Comparison of ENCODE assay signal across 35 cellular contexts in the genomic region with DNA sequence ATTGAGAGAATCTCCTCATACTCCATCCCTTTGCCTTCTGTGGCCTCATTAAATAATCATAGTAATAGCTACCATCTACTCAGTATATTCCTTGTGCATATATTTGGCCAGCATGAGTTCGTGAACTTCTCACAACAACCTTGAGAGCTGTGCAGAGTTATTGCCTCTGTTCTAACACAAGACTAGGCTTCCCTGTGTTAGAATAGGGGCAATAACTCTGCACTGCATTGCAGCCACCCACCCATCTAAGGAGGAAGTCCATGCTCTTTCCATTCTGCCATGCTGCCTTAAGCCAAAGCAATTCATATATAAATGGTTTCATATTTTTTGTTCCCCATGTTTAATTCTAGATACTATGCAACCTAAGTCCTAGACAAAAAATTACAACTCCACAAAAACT.
"Had no signal": no experiment of that assay in that cellular context is flagged by ENCODE, and none has a peak within 500 bp of the region (broad histone marks: within the 10 kb centered on the region; RNA-seq: fewer than 3 reads in every experiment).

No MANE protein-coding gene starts in this region.

- H3K9ac ChIP-seq: KMS-11 had no signal

- H3K27ac ChIP-seq: KMS-11 had no signal

- H3K4me3 ChIP-seq: MG63 had no signal

- DNase-seq: Karpas-422, Kasumi-1, MG63, MM.1S, MV-4-11, NCI-H1048, NCI-H1092, NCI-H1092 treated with DMSO at 0.1 percent for 48 hours, NCI-H1105, NCI-H1105 treated with DMSO at 0.1 percent for 48 hours, NCI-H1417, NCI-H1417 treated with DMSO at 0.1 percent for 48 hours, NCI-H1436, NCI-H1436 treated with DMSO at 0.1 percent for 48 hours, NCI-H146, NCI-H1694, NCI-H1694 treated with DMSO at 0.1 percent for 48 hours, NCI-H187, NCI-H187 treated with DMSO at 0.1 percent for 48 hours, NCI-H2029, NCI-H2029 treated with DMSO at 0.1 percent for 48 hours, NCI-H2081, NCI-H2081 treated with DMSO at 0.1 percent for 48 hours, NCI-H2107, NCI-H2171, NCI-H2171 treated with DMSO at 0.1 percent for 48 hours, NCI-H2227 treated with DMSO at 0.1 percent for 48 hours, NCI-H226, NCI-H345, NCI-H446, NCI-H446 treated with DMSO at 0.1 percent for 48 hours, NCI-H510A, NCI-H510A treated with DMSO at 0.1 percent for 48 hours, NCI-H524 had no signal

- H3K27me3 ChIP-seq: MG63 had no signal

- H3K9me3 ChIP-seq: MG63 had no signal

- H3K4me2 ChIP-seq: KMS-11 had no signal
